ENCODE assay signal across 24 cellular contexts in the genomic region with DNA sequence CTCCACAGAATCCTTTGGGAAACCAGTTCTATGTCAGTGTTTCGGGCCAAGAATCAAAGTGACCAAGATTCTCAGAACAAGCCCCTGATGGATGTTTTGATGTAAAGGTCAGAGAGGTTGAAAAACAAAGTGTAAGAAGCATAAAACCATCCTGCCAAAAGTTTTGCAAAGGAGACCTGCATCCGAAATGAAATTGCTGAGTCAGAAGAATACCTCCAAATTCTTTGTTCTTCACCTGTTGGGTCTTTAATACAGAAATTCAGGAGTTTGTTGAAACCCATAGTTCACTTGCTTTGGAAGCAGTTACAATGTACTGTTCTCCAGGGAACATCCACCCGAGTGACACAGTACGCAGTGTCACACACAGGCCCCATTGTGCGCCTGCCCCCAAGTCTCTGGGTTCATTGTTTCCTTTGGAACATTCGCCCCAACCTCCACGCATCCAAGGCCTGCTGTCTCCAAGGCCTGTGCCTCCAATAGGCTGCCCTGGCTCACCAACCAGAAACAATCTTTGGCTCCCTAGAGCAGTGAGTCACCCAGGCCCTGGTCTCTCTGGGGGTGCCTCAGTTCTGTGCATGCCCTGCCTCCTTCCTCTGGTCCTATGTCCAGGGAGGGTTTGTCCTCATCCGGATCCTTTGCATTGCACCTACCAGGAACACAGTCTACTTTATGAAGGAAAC.
A peak's percentile ranks its signal among the peaks of the same experiment; 100 is the strongest.
DNase-seq lines count a peak whose midpoint lies in the region; ATAC-seq and TF ChIP-seq lines count a peak whose summit lies in the region.
"Had no signal": no experiment of that assay in that cellular context is flagged by ENCODE, and none has a peak within 500 bp of the region (broad histone marks: within the 10 kb centered on the region; RNA-seq: fewer than 3 reads in every experiment).

No MANE protein-coding gene starts in this region.

- peaks cover 60% of the 10 kb centered on the region for H3K4me1 Mint-ChIP-seq in neural crest cell
- H3K4me1 Mint-ChIP-seq: activated naive CD4-positive, alpha-beta T cell treated with anti-CD3 and anti-CD28 coated beads, Interleukin-2, amount 50 U/mL, for 24 hours had no signal

- H3K9me3 ChIP-seq in right atrium auricular region (no peaks in the 10 kb centered on the region), esophagus muscularis mucosa (no peaks in the 10 kb centered on the region), tibial nerve (no peaks in the 10 kb centered on the region)
- H3K9me3 ChIP-seq: breast epithelium, pancreas had no signal

- TF ChIP-seq CTCF in right atrium auricular region (IDR thresholded peaks at IDR 0.05) (no peak), esophagus muscularis mucosa (IDR thresholded peaks at IDR 0.05) (no peak), neural crest cell (conservative IDR thresholded peaks at IDR 0.05) (no peak), tibial nerve (IDR thresholded peaks at IDR 0.05) (no peak)

- TF ChIP-seq POLR2A in esophagus muscularis mucosa (IDR thresholded peaks at IDR 0.05; ENCODE audit: low read depth) (no peak), tibial nerve (IDR thresholded peaks at IDR 0.05) (peak in 1 of 2 donors; percentile 67)

- ATAC-seq in left ventricle myocardium superior, result peak; percentile 6
- no peak for ATAC-seq in GM18519 (IDR thresholded peaks at IDR 0.05; ENCODE audit: low FRiP score, unreplicated experiment)
- ATAC-seq: activated CD8-positive, alpha-beta T cell treated with anti-CD3 and anti-CD28 coated beads for 36 hours; activated T-cell treated with anti-CD3 and anti-CD28 coated beads, Interleukin-2, amount 50 U/mL, for 4 hours; esophagus mucosa; pancreas; WTC11 had no signal

- WGBS in esophagus muscularis mucosa, result 87% methylated on average over 8 of the region's 8 CpGs
- WGBS in tibial nerve, 2 donors, result 52% methylated on average over 8 of the region's 8 CpGs

- H3K4me3 Mint-ChIP-seq in neural crest cell, result peak overlapping the region; percentile 12
- H3K4me3 Mint-ChIP-seq: activated CD8-positive, alpha-beta T cell treated with anti-CD3 and anti-CD28 coated beads for 36 hours; activated naive CD4-positive, alpha-beta T cell treated with anti-CD3 and anti-CD28 coated beads, Interleukin-2, amount 50 U/mL, for 24 hours; activated T-cell treated with anti-CD3 and anti-CD28 coated beads, Interleukin-2, amount 50 U/mL, for 4 hours; CD4-positive, alpha-beta T cell; T-helper 1 cell treated with Interleukin-12 subunit alpha and Interleukin-12 subunit beta and Interleukin-4 antibody, amounts not matched to agents 30 μg/mL and 1 μg/mL, for 36 hours; WTC11 had no signal

- H3K27me3 ChIP-seq in right atrium auricular region (no peaks in the 10 kb centered on the region), esophagus muscularis mucosa (no peaks in the 10 kb centered on the region), tibial nerve (no peaks in the 10 kb centered on the region)
- H3K27me3 ChIP-seq: breast epithelium, pancreas had no signal

- no peak for DNase-seq in left ventricle myocardium superior
- no peak for DNase-seq in right atrium auricular region (ENCODE audit: low spot score)
- no peak for DNase-seq in esophagus muscularis mucosa (ENCODE audit: extremely low spot score)
- no peak for DNase-seq in neural crest cell (ENCODE audit: low read depth, low spot score)
- peak in 1 of 2 donors; percentile 45 for DNase-seq in tibial nerve (ENCODE audit: low spot score in 2 of 2)
- DNase-seq in NOMO-1 treated with dmso at 0.1 percent for 144 hours (lab: John Stamatoyannopoulos, UW; ENCODE audit: unreplicated experiment), result no peak
- DNase-seq in GM19240 (ENCODE audit: insufficient read length, low spot score), result no peak
- DNase-seq: activated CD8-positive, alpha-beta T cell treated with anti-CD3 and anti-CD28 coated beads for 36 hours; activated T-cell treated with anti-CD3 and anti-CD28 coated beads, Interleukin-2, amount 50 U/mL, for 4 hours; CD4-positive, alpha-beta T cell; DND-41; left cardiac atrium; NCI-H2081; NCI-H510A; pancreas; SHP77; stimulated activated CD4-positive, alpha-beta T cell treated with anti-CD3 and anti-CD28 coated beads, Interleukin-12 subunit alpha, Interleukin-12 subunit beta, amount 100 ng/mL, for 4 hours; trophoblast cell had no signal

- TF ChIP-seq EP300 in esophagus muscularis mucosa (IDR thresholded peaks at IDR 0.05) (no peak), tibial nerve (IDR thresholded peaks at IDR 0.05) (peak in 1 of 2 donors; percentile 95)

- H3K4me3 ChIP-seq in right atrium auricular region (no peak overlapping the region), esophagus muscularis mucosa (no peak overlapping the region), tibial nerve (no peak overlapping the region)
- H3K4me3 ChIP-seq: breast epithelium, pancreas had no signal

- H3K27me3 Mint-ChIP-seq in neural crest cell (ENCODE audit: low read depth), result no peaks in the 10 kb centered on the region
- H3K27me3 Mint-ChIP-seq: activated CD8-positive, alpha-beta T cell treated with anti-CD3 and anti-CD28 coated beads for 36 hours; activated naive CD4-positive, alpha-beta T cell treated with anti-CD3 and anti-CD28 coated beads, Interleukin-2, amount 50 U/mL, for 24 hours had no signal

- no peaks in the 10 kb centered on the region for H3K9me3 Mint-ChIP-seq in neural crest cell
- H3K9me3 Mint-ChIP-seq: activated CD8-positive, alpha-beta T cell treated with anti-CD3 and anti-CD28 coated beads for 36 hours; activated naive CD4-positive, alpha-beta T cell treated with anti-CD3 and anti-CD28 coated beads, Interleukin-2, amount 50 U/mL, for 24 hours; activated T-cell treated with anti-CD3 and anti-CD28 coated beads, Interleukin-2, amount 50 U/mL, for 4 hours; CD4-positive, alpha-beta T cell; T-helper 1 cell treated with Interleukin-12 subunit alpha and Interleukin-12 subunit beta and Interleukin-4 antibody, amounts not matched to agents 30 μg/mL and 1 μg/mL, for 36 hours; WTC11 had no signal

- H3K36me3 ChIP-seq in right atrium auricular region (no peaks in the 10 kb centered on the region), esophagus muscularis mucosa (no peaks in the 10 kb centered on the region), tibial nerve (no peaks in the 10 kb centered on the region)
- H3K36me3 ChIP-seq: breast epithelium, pancreas had no signal

- no peak overlapping the region for H3K27ac ChIP-seq in right atrium auricular region
- H3K27ac ChIP-seq in esophagus muscularis mucosa (replicated peaks in 1 of 4), result peak overlapping the region in 3 of 4 donors; percentile 17 to 62 (median 48)
- H3K27ac ChIP-seq in tibial nerve, result peak overlapping the region; percentile 80 to 92 (median 86)
- H3K27ac ChIP-seq: breast epithelium, pancreas had no signal

- intact Hi-C loops in left ventricle myocardium superior (cut with micrococcal nuclease) (loop anchor here (10.0 kb wide), 1 partner anchor 56 kb away; no protein-coding TSS in a partner anchor), esophagus muscularis mucosa (cut with DNase I) (no loop called here)

- H3K27ac Mint-ChIP-seq in neural crest cell (ENCODE audit: unreplicated experiment), result peak overlapping the region; percentile 72
- H3K27ac Mint-ChIP-seq: activated CD8-positive, alpha-beta T cell treated with anti-CD3 and anti-CD28 coated beads for 36 hours; activated naive CD4-positive, alpha-beta T cell treated with anti-CD3 and anti-CD28 coated beads, Interleukin-2, amount 50 U/mL, for 24 hours; CD4-positive, alpha-beta T cell; T-helper 1 cell treated with Interleukin-12 subunit alpha and Interleukin-12 subunit beta and Interleukin-4 antibody, amounts not matched to agents 30 μg/mL and 1 μg/mL, for 36 hours; WTC11 had no signal

- H3K36me3 Mint-ChIP-seq in neural crest cell (ENCODE audit: low read depth), result no peaks in the 10 kb centered on the region
- H3K36me3 Mint-ChIP-seq: activated naive CD4-positive, alpha-beta T cell treated with anti-CD3 and anti-CD28 coated beads, Interleukin-2, amount 50 U/mL, for 24 hours; WTC11 had no signal

- H3K4me1 ChIP-seq in right atrium auricular region (peaks cover 0 to 24% of the 10 kb centered on the region in 2 donors), esophagus muscularis mucosa (peaks cover 7 to 17% (median 11%) of the 10 kb centered on the region in 4 donors), tibial nerve (peaks cover 0 to 80% (median 27%) of the 10 kb centered on the region in 4 donors)
- H3K4me1 ChIP-seq: breast epithelium, pancreas had no signal

Comparison
In these comparisons a context has a peak if more than half of its experiments do, and no peak if none do; other contexts are left out.
1. H3K27ac ChIP-seq: peak in esophagus muscularis mucosa (3 of 4) and tibial nerve (4 of 4); none in right atrium auricular region (0 of 2).